In the genomic region with DNA sequence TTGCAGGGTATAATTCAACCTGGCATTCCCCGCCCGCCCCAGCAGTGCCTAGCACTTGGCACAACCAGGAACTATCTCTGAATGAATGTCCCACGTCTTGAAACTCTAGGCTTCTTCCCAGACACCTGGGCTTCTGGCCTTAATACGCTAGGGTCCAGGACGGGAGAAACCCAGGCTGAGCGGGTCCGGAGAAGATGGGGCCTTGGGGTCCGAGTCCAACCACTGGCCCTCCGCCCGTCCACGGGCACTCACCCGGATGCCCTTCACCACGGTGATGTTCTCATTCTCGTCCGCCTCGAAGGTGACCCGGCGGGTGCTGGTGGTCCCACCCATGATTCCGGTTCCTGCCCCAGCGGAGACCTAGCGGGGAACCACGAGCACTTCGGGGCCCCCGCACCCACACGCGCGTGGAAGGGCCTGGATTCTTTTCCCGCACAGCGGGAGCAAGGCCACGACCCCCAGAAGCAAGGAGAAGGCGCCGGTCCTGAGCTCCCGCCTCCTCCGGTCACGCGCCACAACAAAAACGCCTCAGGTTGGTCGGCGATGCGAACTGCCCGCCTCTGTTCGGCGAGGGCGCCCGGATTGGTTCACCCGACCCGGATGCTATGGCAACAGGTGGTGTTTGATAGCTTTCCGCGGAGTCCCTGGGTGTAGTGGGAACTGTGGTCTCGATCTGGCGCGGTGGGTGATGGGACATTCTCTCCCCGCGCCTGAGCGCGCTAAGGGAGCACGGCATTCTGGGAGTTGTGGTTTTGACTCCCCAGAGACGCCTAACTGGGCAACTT, we compare ENCODE assay signal across 8 cellular contexts. TPM values are rescaled to one million over a fixed set of nuclear protein-coding genes. Genes with fewer than 3 reads are reported as not detected.
A peak's percentile ranks its signal among the peaks of the same experiment; 100 is the strongest.
DNase-seq lines count a peak whose midpoint lies in the region; ATAC-seq, FAIRE-seq and TF ChIP-seq lines count a peak whose summit lies in the region.

A gene (minus strand): TSS at position 486 of the 785 bp plus-strand sequence. CDS start 153 bp downstream, at position 333.

- peaks cover 0 to 1% of the 10 kb centered on the region in 2 donors for H3K27me3 Mint-ChIP-seq in T-cell

- H3K4me2 ChIP-seq in parathyroid adenoma (ENCODE audit: low read length) = peak within 1 kb of the TSS; percentile 86

- FAIRE-seq in GM12891 (lab: Jason Lieb, UNC) = peak; percentile 99

- peak within 1 kb of the TSS; percentile 87 to 94 for H3K27ac Mint-ChIP-seq in T-cell

- peaks cover 8% of the 10 kb centered on the region for H3K36me3 Mint-ChIP-seq in T-cell

- H3K4me1 Mint-ChIP-seq in T-cell = peaks cover 33 to 37% (median 34%) of the 10 kb centered on the region in 3 donors

- peaks cover 28% of the 10 kb centered on the region for H3K79me2 ChIP-seq in parathyroid adenoma

- H3K9me3 Mint-ChIP-seq in T-cell = no peaks in the 10 kb centered on the region

- H3K27ac ChIP-seq in adipose tissue (ENCODE audit: low read depth, low read length) = no peak within 1 kb of the TSS
- H3K27ac ChIP-seq in cardiac muscle cell = peak within 1 kb of the TSS; percentile 86
- peak within 1 kb of the TSS; percentile 43 for H3K27ac ChIP-seq in parathyroid adenoma
- H3K27ac ChIP-seq in tibial nerve = peak within 1 kb of the TSS; percentile 33 to 86 (median 83)

- ATAC-seq in HG02840 (IDR thresholded peaks at IDR 0.05; ENCODE audit: low FRiP score, unreplicated experiment) (peak; percentile 100), T-cell (replicated peaks in 1 of 4) (peak; percentile 99 to 100 (median 100))

- no peaks in the 10 kb centered on the region for H3K27me3 ChIP-seq in cardiac muscle cell
- H3K27me3 ChIP-seq in parathyroid adenoma (ENCODE audit: control insufficient read depth, insufficient read depth, low read length) = no peaks in the 10 kb centered on the region
- no peaks in the 10 kb centered on the region for H3K27me3 ChIP-seq in tibial nerve

- H3K4me3 ChIP-seq in cardiac muscle cell (peak within 1 kb of the TSS; percentile 90), parathyroid adenoma (ENCODE audit: low read depth, low read length) (peak within 1 kb of the TSS; percentile 87), tibial nerve (peak within 1 kb of the TSS; percentile 60 to 92 (median 77))

- WGBS in adipose tissue, 3 donors = 0 to 1% (median 0%) methylated on average over 56 to 58 of the region's 58 CpGs
- 0 to 1% methylated on average over 31 to 39 of the region's 58 CpGs for WGBS in tibial nerve, 2 donors

- POLR2A ChIA-PET in T-cell (lab: Charles Lee) = interaction anchor here (0.6 to 0.9 kb wide), 2 partner anchors 171 to 179 kb away, joined by 3 to 4 read pairs; a partner anchor contains a TSS

- peak; percentile 90 for DNase-seq in GM12891 (ENCODE audit: insufficient read length, low spot score)
- peak; percentile 87 for DNase-seq in NCI-H1436 treated with DMSO at 0.1 percent for 48 hours (lab: John Stamatoyannopoulos, UW)
- peak; percentile 88 to 98 (median 96) for DNase-seq in T-cell
- peak; percentile 99 for DNase-seq in cardiac muscle cell (ENCODE audit: low read depth in 1 of 2, low spot score in 1 of 2)
- DNase-seq in tibial nerve (ENCODE audit: low spot score in 2 of 2) = peak; percentile 94 to 97

- peak within 1 kb of the TSS; percentile 79 for H2AFZ ChIP-seq in parathyroid adenoma

- TF ChIP-seq POLR2A in GM12891 (IDR thresholded peaks at IDR 0.05; ENCODE audit: low read depth, low read length) = peak; percentile 42; the same call in 1 of the 2 replicates
- TF ChIP-seq POLR2A in tibial nerve (IDR thresholded peaks at IDR 0.05) = peak in 1 of 2 donors; percentile 40

- H3K9ac ChIP-seq in parathyroid adenoma = no peak within 1 kb of the TSS

- peak; percentile 73 to 77 for TF ChIP-seq EP300 in tibial nerve (IDR thresholded peaks at IDR 0.05)

- no peaks in the 10 kb centered on the region for H3K9me3 ChIP-seq in cardiac muscle cell (ENCODE audit: low read depth)
- no peaks in the 10 kb centered on the region for H3K9me3 ChIP-seq in parathyroid adenoma (ENCODE audit: control insufficient read depth, low read length)
- no peaks in the 10 kb centered on the region for H3K9me3 ChIP-seq in tibial nerve

- H3K4me1 ChIP-seq in cardiac muscle cell (ENCODE audit: low read depth) (peaks cover 7% of the 10 kb centered on the region), parathyroid adenoma (no peaks in the 10 kb centered on the region), tibial nerve (peaks cover 0 to 30% (median 8%) of the 10 kb centered on the region in 4 donors)

- peak within 1 kb of the TSS; percentile 90 to 93 (median 91) for H3K4me3 Mint-ChIP-seq in T-cell

- H3K36me3 ChIP-seq in cardiac muscle cell (no peaks in the 10 kb centered on the region), parathyroid adenoma (ENCODE audit: control insufficient read depth, insufficient read depth, low read length) (no peaks in the 10 kb centered on the region), tibial nerve (peaks cover 0 to 4% (median 0%) of the 10 kb centered on the region in 3 donors)

- CTCF ChIA-PET in T-cell (lab: Charles Lee) = interaction anchor here (0.9 to 1.3 kb wide), 4 partner anchors 30 to 1235 kb away, joined by 3 to 4 read pairs (median 3); a partner anchor contains a TSS

- TF ChIP-seq CTCF in cardiac muscle cell (IDR thresholded peaks at IDR 0.05; ENCODE audit: low read depth, low read length) = no peak
- TF ChIP-seq CTCF in parathyroid adenoma (IDR thresholded peaks at IDR 0.05) = no peak
- peak in 1 of 5 experiments; percentile 36 for TF ChIP-seq CTCF in tibial nerve (IDR thresholded peaks at IDR 0.05)

TF ChIP-seq in GM12891, 5 proteins besides CTCF, POLR2A, EP300 and RAD21:
- TF ChIP-seq TAF1 (IDR thresholded peaks at IDR 0.05; ENCODE audit: low read depth, low read length) (no peak), POLR2AphosphoS5 (IDR thresholded peaks at IDR 0.05; ENCODE audit: low read depth, low read length) (peak; percentile 43; the same call in 1 of the 2 replicates), PAX5 (IDR thresholded peaks at IDR 0.05; ENCODE audit: insufficient read depth, low read length, severe bottlenecking) (peak; percentile 36), POU2F2 (IDR thresholded peaks at IDR 0.05; ENCODE audit: low read depth, low read length) (peak; percentile 8; the same call in 1 of the 2 replicates), SPI1 (IDR thresholded peaks at IDR 0.05; ENCODE audit: low read depth, low read length) (0 out of 2 replicates have a peak, but pooled peaks have one; percentile 2)

RNA-seq across cellular contexts. Expression of the gene that starts here (rescaled TPM):
- 67.6 TPM for polyA plus RNA-seq in GM12891 (2012; ENCODE audit: low read depth, missing spikeins)
- total RNA-seq in T-cell = 10 to 100 TPM; 25.6 to 33.7 (median 30.3) TPM
- polyA plus RNA-seq in adipose tissue = 10 to 100 TPM; 23.4 to 58.2 (median 42.8) TPM
- total RNA-seq in cardiac muscle cell = 95.1 and 99.1 TPM in 2 replicates
- polyA plus RNA-seq in cardiac muscle cell = 102 and 127 TPM in 2 replicates
- 10 to 100 TPM; 40.6 to 66.6 (median 48.1) TPM for total RNA-seq in tibial nerve
